In the genomic region with DNA sequence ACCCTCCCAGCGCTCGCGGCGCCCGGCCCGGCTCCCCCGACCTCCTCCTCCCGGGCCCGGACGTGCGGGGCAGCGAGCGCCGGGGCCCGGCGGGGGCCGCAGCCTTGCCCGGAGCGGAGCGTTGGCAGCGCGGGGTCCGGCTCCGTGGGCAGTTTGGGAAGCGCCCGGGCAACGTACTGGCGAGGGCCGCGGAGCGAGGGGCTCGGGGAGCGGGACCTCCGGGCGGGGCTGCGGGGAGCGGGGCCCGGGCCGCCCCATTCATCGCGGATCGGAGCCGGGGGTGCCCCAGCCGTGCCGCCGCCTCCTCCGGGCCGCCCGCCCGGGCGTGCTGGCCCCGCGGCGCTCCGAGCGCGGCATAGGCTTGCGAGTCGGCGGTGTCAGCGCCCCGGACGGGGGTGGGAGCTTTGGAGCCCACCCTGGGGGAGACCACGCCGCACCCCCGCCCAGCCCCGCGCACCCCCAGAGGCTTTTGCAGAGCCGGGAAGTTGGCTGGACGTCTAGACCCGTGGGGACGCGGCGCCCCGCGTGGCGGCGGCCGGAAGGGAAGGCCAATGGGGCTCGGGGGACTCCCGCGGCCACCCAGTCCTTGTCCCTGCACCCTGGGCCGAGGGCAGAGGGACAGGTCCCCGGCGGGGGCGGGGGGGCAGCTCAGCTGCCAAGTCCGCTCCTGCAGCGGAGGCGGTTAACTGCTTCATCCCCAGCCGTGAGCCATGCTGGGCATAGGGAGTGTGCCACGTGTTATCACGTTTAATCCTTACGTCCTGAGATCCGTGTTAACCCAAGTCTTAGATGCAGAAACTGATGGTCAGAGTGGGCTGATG, we compare ENCODE assay signal across 1 cellular context.
A peak's percentile ranks its signal among the peaks of the same experiment; 100 is the strongest.
TF ChIP-seq lines count a peak whose summit lies in the region.

No MANE protein-coding gene starts in this region.

TF ChIP-seq in HEK293, 187 proteins besides CTCF, POLR2A, EP300 and RAD21 (continued from another document):
- TF ChIP-seq, protein P1, sequence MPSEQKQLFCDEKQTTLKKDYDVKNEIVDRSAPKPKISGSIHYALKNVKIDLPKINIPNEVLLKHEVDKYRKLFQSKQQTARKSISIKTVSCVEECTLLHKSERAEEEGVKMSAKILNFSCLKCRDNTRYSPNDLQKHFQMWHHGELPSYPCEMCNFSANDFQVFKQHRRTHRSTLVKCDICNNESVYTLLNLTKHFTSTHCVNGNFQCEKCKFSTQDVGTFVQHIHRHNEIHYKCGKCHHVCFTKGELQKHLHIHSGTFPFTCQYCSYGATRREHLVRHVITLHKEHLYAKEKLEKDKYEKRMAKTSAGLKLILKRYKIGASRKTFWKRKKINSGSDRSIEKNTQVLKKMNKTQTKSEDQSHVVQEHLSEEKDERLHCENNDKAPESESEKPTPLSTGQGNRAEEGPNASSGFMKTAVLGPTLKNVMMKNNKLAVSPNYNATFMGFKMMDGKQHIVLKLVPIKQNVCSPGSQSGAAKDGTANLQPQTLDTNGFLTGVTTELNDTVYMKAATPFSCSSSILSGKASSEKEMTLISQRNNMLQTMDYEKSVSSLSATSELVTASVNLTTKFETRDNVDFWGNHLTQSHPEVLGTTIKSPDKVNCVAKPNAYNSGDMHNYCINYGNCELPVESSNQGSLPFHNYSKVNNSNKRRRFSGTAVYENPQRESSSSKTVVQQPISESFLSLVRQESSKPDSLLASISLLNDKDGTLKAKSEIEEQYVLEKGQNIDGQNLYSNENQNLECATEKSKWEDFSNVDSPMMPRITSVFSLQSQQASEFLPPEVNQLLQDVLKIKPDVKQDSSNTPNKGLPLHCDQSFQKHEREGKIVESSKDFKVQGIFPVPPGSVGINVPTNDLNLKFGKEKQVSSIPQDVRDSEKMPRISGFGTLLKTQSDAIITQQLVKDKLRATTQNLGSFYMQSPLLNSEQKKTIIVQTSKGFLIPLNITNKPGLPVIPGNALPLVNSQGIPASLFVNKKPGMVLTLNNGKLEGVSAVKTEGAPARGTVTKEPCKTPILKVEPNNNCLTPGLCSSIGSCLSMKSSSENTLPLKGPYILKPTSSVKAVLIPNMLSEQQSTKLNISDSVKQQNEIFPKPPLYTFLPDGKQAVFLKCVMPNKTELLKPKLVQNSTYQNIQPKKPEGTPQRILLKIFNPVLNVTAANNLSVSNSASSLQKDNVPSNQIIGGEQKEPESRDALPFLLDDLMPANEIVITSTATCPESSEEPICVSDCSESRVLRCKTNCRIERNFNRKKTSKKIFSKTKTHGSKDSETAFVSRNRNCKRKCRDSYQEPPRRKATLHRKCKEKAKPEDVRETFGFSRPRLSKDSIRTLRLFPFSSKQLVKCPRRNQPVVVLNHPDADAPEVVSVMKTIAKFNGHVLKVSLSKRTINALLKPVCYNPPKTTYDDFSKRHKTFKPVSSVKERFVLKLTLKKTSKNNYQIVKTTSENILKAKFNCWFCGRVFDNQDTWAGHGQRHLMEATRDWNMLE (tag by site-specific recombination; conservative IDR thresholded peaks at IDR 0.05; ENCODE audit: low read depth) = no peak
- TF ChIP-seq GLIS1 (tag by site-specific recombination; IDR thresholded peaks at IDR 0.05) (peak; percentile 11; the same call in 1 of the 2 replicates), ZNF174 (tag by site-specific recombination; IDR thresholded peaks at IDR 0.05) (no peak), KLF7 (tag by site-specific recombination; IDR thresholded peaks at IDR 0.05; ENCODE audit: borderline replicate concordance) (no peak), GLIS2 (tag by site-specific recombination; IDR thresholded peaks at IDR 0.05) (0 out of 2 replicates have a peak, but pooled peaks have one; percentile 8), ZNF211 (tag by site-specific recombination; IDR thresholded peaks at IDR 0.05; ENCODE audit: low read depth) (no peak), SP2 (tag by site-specific recombination; IDR thresholded peaks at IDR 0.05) (no peak), ZNF473 (tag by site-specific recombination; IDR thresholded peaks at IDR 0.05) (no peak), ZNF121 (tag by site-specific recombination; IDR thresholded peaks at IDR 0.05) (no peak), ZNF416 (tag by site-specific recombination; IDR thresholded peaks at IDR 0.05) (no peak), ZIC2 (tag by site-specific recombination; IDR thresholded peaks at IDR 0.05) (peak; percentile 69), ZNF221 (tag by site-specific recombination; IDR thresholded peaks at IDR 0.05; ENCODE audit: borderline replicate concordance) (no peak), EGR2 (tag by site-specific recombination; IDR thresholded peaks at IDR 0.05; ENCODE audit: low read depth) (no peak), ZNF561 (tag by site-specific recombination; IDR thresholded peaks at IDR 0.05; ENCODE audit: borderline replicate concordance) (no peak)
- TF ChIP-seq, protein P2, sequence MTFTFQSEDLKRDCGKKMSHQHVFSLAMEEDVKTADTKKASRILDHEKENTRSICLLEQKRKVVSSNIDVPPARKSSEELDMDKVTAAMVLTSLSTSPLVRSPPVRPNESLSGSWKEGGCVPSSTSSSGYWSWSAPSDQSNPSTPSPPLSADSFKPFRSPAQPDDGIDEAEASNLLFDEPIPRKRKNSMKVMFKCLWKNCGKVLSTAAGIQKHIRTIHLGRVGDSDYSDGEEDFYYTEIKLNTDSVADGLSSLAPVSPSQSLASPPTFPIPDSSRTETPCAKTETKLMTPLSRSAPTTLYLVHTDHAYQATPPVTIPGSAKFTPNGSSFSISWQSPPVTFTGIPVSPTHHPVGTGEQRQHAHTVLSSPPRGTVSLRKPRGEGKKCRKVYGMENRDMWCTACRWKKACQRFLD (tag by site-specific recombination; IDR thresholded peaks at IDR 0.05) = no peak
- TF ChIP-seq, protein P3, sequence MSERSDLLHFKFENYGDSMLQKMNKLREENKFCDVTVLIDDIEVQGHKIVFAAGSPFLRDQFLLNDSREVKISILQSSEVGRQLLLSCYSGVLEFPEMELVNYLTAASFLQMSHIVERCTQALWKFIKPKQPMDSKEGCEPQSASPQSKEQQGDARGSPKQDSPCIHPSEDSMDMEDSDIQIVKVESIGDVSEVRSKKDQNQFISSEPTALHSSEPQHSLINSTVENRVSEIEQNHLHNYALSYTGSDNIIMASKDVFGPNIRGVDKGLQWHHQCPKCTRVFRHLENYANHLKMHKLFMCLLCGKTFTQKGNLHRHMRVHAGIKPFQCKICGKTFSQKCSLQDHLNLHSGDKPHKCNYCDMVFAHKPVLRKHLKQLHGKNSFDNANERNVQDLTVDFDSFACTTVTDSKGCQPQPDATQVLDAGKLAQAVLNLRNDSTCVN (tag by site-specific recombination; optimal IDR thresholded peaks at IDR 0.05) = peak; percentile 29
